Comparison of ENCODE assay signal across 21 cellular contexts in genomic region chr16:61721561-61721960, GRCh38.
"Had no signal": no experiment of that assay in that cellular context is flagged by ENCODE, and none has a peak within 500 bp of the region (broad histone marks: within the 10 kb centered on the region; RNA-seq: fewer than 3 reads in every experiment).

No MANE protein-coding gene starts in this region.

- H3K27ac ChIP-seq: gastrocnemius medialis, neutrophil, prostate gland, right atrium auricular region, skin epidermis, spleen, testis, tibial artery had no signal

- H3K4me1 ChIP-seq: gastrocnemius medialis, prostate gland, right atrium auricular region, spleen, testis, tibial artery had no signal

- H3K4me3 ChIP-seq: gastrocnemius medialis, mucosa of descending colon, prostate gland, right atrium auricular region, skin epidermis, spleen, testis, tibial artery had no signal

- H3K36me3 ChIP-seq: gastrocnemius medialis, neutrophil, prostate gland, right atrium auricular region, spleen, tibial artery had no signal

- H3K27me3 ChIP-seq: gastrocnemius medialis, neutrophil, right atrium auricular region, spleen, testis, tibial artery had no signal

- ATAC-seq: effector memory CD8-positive, alpha-beta T cell; gastrocnemius medialis; left lobe of liver; mucosa of descending colon; natural killer cell treated with Interleukin-12 subunit alpha and Interleukin-12 subunit beta and Interleukin-15 and Interleukin-18, amount 100 ng/mL, for 72 hours; sciatic nerve; stimulated activated memory B cell treated with anti-CD40 and anti-IgM and Interleukin-4, amounts not matched to agents 10 μg/mL and 1 μg/mL and 100 μg/mL, for 72 hours; stimulated activated naive CD8-positive, alpha-beta T cell treated with anti-CD3 and anti-CD28 coated beads, Interleukin-15, Interleukin-2, amounts not matched to agents 100 U/mL and 50 U/mL, for 24 hours had no signal

- H3K9me3 ChIP-seq: gastrocnemius medialis, neutrophil, prostate gland, right atrium auricular region, testis, tibial artery had no signal

- DNase-seq: cortex of kidney; effector memory CD8-positive, alpha-beta T cell; gastrocnemius medialis; head of caudate nucleus; mesenchymal stem cell; mucosa of descending colon; naive B cell; spleen; stimulated activated CD4-positive, alpha-beta T cell treated with anti-CD3 and anti-CD28 coated beads, Interleukin-4, amount 100 ng/mL, for 4 hours; stimulated activated naive CD8-positive, alpha-beta T cell treated with anti-CD3 and anti-CD28 coated beads, Interleukin-15, Interleukin-2, amounts not matched to agents 100 U/mL and 50 U/mL, for 24 hours; substantia nigra; testis; tibial artery had no signal
